2 cellular contexts compared by ENCODE assay signal in genomic region chr11:65014961-65015227, GRCh38.
TF ChIP-seq lines count a peak whose summit lies in the region.

No MANE protein-coding gene starts in this region.

TF ChIP-seq in SK-N-SH treated with all-trans-retinoic acid at 6 μM for 48 hours, 23 proteins besides CTCF, POLR2A, EP300 and RAD21:
- TF ChIP-seq TCF4 (CRISPR knock-in tag; IDR thresholded peaks at IDR 0.05; ENCODE audit: borderline replicate concordance) = 0 out of 2 replicates have a peak, but pooled peaks have one; percentile 5

TF ChIP-seq in H1, 55 proteins besides CTCF, POLR2A, EP300 and RAD21:
- TF ChIP-seq KDM1A (IDR thresholded peaks at IDR 0.05; ENCODE audit: borderline replicate concordance, low read length) (peak; percentile 81), SUZ12 (IDR thresholded peaks at IDR 0.05; ENCODE audit: low read length) (0 out of 2 replicates have a peak, but pooled peaks have one; percentile 3)
